1 cellular context compared by ENCODE assay signal in the genomic region with DNA sequence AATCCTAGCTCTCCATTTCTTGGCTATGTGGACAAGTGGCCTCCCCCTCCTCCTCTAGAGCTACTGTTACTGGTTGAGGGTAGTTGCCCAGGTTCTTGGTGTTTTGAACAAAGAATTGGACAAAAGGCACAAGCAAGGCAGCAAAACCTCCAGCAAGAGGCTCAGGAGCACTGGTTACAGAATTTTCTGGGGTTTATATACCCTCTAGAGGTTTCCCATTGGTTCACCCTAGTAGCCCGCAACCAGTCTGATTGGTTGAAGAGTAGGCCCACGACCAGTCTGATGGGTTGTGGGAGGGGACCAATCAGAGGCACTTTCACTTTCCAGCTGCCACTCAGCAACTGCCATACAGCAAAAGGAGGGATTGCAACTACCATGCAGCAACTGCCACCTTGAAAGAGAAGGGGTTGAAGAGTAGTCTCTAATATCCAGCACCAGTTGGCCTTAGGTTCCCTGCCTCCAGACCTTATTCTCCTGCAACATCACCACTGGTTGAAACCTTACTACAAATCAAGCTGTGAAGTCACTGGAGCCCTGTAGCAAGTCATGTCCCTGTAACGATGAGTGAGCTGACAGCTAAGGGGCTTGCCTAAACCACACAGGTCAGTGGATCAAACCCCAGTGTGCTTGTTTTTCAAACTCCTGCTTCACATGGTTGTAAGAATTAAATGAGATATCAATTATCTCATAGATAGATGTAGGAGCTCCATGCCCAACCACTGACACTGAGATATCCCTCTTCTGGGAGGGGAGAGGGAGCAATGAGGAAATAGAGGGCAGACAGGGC.
TF ChIP-seq lines count a peak whose summit lies in the region.

No MANE protein-coding gene starts in this region.

TF ChIP-seq in H1, 55 proteins besides CTCF, POLR2A, EP300 and RAD21:
- TF ChIP-seq RFX5 (IDR thresholded peaks at IDR 0.05; ENCODE audit: borderline replicate concordance, low read depth, low read length) = no peak
- TF ChIP-seq EGR1 (IDR thresholded peaks at IDR 0.05; ENCODE audit: borderline replicate concordance, low read depth, low read length) = no peak
- no peak for TF ChIP-seq POLR2AphosphoS5 (IDR thresholded peaks at IDR 0.05; ENCODE audit: low read depth, low read length)
- peak; percentile 84 for TF ChIP-seq TBP (IDR thresholded peaks at IDR 0.05; ENCODE audit: low read depth, low read length)
- TF ChIP-seq YY1 (IDR thresholded peaks at IDR 0.05; ENCODE audit: low read depth, low read length) = no peak
- no peak for TF ChIP-seq CBX8 (IDR thresholded peaks at IDR 0.05; ENCODE audit: borderline replicate concordance, low read depth, low read length)
- TF ChIP-seq E2F6 (IDR thresholded peaks at IDR 0.05) = peak; percentile 73
- no peak for TF ChIP-seq SIN3A (conservative IDR thresholded peaks at IDR 0.05 in 1 of 2, IDR thresholded peaks at IDR 0.05 in 1 of 2; ENCODE audit: low read depth in 1 of 2, low read length in 2 of 2)
- TF ChIP-seq BACH1 (IDR thresholded peaks at IDR 0.05; ENCODE audit: low read length) = no peak
- TF ChIP-seq GTF2F1 (IDR thresholded peaks at IDR 0.05; ENCODE audit: borderline replicate concordance, low read depth, low read length) = no peak
- TF ChIP-seq SP1 (IDR thresholded peaks at IDR 0.05; ENCODE audit: low read depth, low read length) = peak; percentile 81
- TF ChIP-seq ZNF274 (IDR thresholded peaks at IDR 0.05; ENCODE audit: borderline replicate concordance, extremely low read depth, low read length) = no peak
- TF ChIP-seq NRF1 (IDR thresholded peaks at IDR 0.05; ENCODE audit: low read depth, low read length) = no peak
- TF ChIP-seq HDAC2 (IDR thresholded peaks at IDR 0.05; ENCODE audit: borderline replicate concordance in 1 of 2, low read depth in 2 of 2, low read length in 2 of 2) = no peak
- TF ChIP-seq CEBPB (IDR thresholded peaks at IDR 0.05; ENCODE audit: low read depth, low read length) = no peak
- no peak for TF ChIP-seq HDAC6 (IDR thresholded peaks at IDR 0.05; ENCODE audit: low read depth, low read length)
- TF ChIP-seq CREB1 (IDR thresholded peaks at IDR 0.05) = no peak
- TF ChIP-seq, protein P1, sequence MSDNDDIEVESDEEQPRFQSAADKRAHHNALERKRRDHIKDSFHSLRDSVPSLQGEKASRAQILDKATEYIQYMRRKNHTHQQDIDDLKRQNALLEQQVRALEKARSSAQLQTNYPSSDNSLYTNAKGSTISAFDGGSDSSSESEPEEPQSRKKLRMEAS (IDR thresholded peaks at IDR 0.05) = 0 out of 2 replicates have a peak, but pooled peaks have one; percentile 11
- TF ChIP-seq SAP30 (IDR thresholded peaks at IDR 0.05; ENCODE audit: insufficient read depth, insufficient replicate concordance, low read length) = no peak
- TF ChIP-seq CBX5 (IDR thresholded peaks at IDR 0.05; ENCODE audit: low read depth, low read length) = no peak
- TF ChIP-seq MAFK (IDR thresholded peaks at IDR 0.05; ENCODE audit: low read depth, low read length) = no peak
- TF ChIP-seq ATF2 (IDR thresholded peaks at IDR 0.05; ENCODE audit: low read length) = no peak
- no peak for TF ChIP-seq POU5F1 (IDR thresholded peaks at IDR 0.05; ENCODE audit: low read depth, low read length)
- no peak for TF ChIP-seq NANOG (IDR thresholded peaks at IDR 0.05; ENCODE audit: insufficient read depth, low read depth, low read length, poor library complexity, severe bottlenecking)
- no peak for TF ChIP-seq TAF1 (IDR thresholded peaks at IDR 0.05; ENCODE audit: low read depth, low read length)
TF ChIP-seq in H1: peak in this region for 4.
